8 cellular contexts compared by ENCODE assay signal in the genomic region with DNA sequence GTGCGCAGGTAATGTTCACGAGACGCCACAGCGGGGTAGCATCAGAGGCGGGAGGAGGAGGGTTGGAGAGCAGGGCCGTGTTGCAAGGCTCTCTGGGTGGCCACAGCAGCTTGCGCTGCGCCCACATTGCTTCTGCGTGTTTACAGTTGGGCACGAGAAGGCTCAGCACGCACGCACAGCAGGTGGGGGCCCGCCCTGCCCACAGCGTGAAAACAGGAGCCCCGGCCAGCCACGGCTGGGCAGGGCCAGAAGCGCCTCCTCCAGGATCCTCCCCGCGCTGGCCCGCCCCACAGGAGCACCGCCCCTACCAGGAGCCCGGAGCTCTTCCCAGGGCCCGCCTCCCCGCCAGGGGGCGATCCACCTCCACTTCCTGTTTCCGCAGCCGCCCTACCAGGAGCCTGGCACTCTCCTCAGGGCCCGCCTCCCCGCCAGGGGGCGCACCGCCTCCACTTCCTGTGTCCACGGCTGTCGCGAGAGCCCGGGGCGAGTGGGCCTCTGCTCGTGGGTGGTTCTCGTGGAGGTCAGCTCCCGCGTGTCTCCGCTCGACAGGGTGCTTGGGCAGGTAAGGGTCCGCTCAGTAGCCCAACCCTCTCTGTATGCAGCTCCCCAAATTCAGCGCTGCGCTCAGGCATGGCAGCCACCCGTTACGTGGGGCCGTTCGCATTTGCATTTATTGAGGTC.
DNase-seq lines count a peak whose midpoint lies in the region; ATAC-seq and TF ChIP-seq lines count a peak whose summit lies in the region.

TSS of gene FAM50B (plus strand) at position 449 of the 681 bp plus-strand sequence. CDS start 439 bp downstream, outside the sequence.

- H3K27me3 ChIP-seq in layer of hippocampus (ENCODE audit: control insufficient read depth, insufficient read depth, low read length): no peaks in the 10 kb centered on the region

- peak; percentile 42 for TF ChIP-seq POLR2A in GM15510 (IDR thresholded peaks at IDR 0.05; ENCODE audit: borderline replicate concordance, extremely low read depth, insufficient read length)

- peak; percentile 90 for ATAC-seq in HG02840 (IDR thresholded peaks at IDR 0.05; ENCODE audit: low FRiP score, unreplicated experiment)

- DNase-seq in NCI-H2107 treated with DMSO at 0.1 percent for 48 hours (lab: John Stamatoyannopoulos, UW; ENCODE audit: unreplicated experiment) (peak; percentile 50), LoVo (ENCODE audit: low spot score) (no peak)
- DNase-seq in activated CD4-positive, alpha-beta T cell treated with anti-CD3 and anti-CD28 coated beads for 48 hours: peak; percentile 94
- peak; percentile 85 to 87 for DNase-seq in stimulated activated CD4-positive, alpha-beta T cell treated with anti-CD3 and anti-CD28 coated beads, Interleukin-1b, Interleukin-23, amount 100 ng/mL, for 4 hours (ENCODE audit: low read depth in 2 of 2)

- peak within 1 kb of the TSS; percentile 69 for H3K27ac ChIP-seq in cingulate gyrus (ENCODE audit: low read depth, low read length)
- peak within 1 kb of the TSS; percentile 72 for H3K27ac ChIP-seq in layer of hippocampus (ENCODE audit: low read depth, low read length)
